16 cellular contexts compared by ENCODE assay signal in the genomic region with DNA sequence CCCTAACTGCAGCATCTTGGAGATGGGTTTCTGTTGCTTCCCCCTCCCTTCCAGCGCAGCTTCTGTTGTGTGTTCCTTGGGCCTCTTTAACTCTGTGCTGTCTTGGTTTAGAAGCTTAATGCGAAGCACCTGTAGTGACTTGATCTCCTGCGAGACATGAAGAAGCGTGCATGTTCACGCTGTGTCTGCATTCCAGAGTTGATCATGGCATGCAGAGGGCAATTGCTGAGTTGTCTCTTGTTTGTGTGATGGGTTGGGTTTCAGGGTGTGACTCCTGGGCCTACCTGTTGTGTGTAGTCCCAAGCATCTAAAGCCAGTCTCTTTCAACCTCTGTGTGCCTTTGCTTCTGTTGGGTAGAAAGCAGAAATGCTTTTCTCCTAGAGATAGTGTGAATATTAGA.
DNase-seq lines count a peak whose midpoint lies in the region; ATAC-seq, FAIRE-seq and TF ChIP-seq lines count a peak whose summit lies in the region.
"Had no signal": no experiment of that assay in that cellular context is flagged by ENCODE, and none has a peak within 500 bp of the region (broad histone marks: within the 10 kb centered on the region; RNA-seq: fewer than 3 reads in every experiment).

No MANE protein-coding gene starts in this region.

- no peak overlapping the region for H3K27ac Mint-ChIP-seq in endodermal cell
- H3K27ac Mint-ChIP-seq in CD4-positive, alpha-beta T cell, result no peak overlapping the region
- H3K27ac Mint-ChIP-seq: H9, IgD-negative memory B cell had no signal

- H3K36me3 ChIP-seq in endodermal cell (ENCODE audit: control insufficient read depth, insufficient read depth, low read length) (no peaks in the 10 kb centered on the region), esophagus squamous epithelium (peaks cover 0 to 62% (median 0%) of the 10 kb centered on the region in 3 donors), HAP-1 (replicated peaks) (no peaks in the 10 kb centered on the region)

- no peak for TF ChIP-seq CTCF in endodermal cell (conservative IDR thresholded peaks at IDR 0.05)
- TF ChIP-seq CTCF in esophagus squamous epithelium (IDR thresholded peaks at IDR 0.05), result no peak
- TF ChIP-seq CTCF in CD4-positive, alpha-beta T cell (IDR thresholded peaks at IDR 0.05), result no peak

- H3K9me3 Mint-ChIP-seq in endodermal cell, result peaks cover 5% of the 10 kb centered on the region
- H3K9me3 Mint-ChIP-seq in CD4-positive, alpha-beta T cell, result no peaks in the 10 kb centered on the region
- H3K9me3 Mint-ChIP-seq: CD4-positive, CD25-positive, alpha-beta regulatory T cell; H9; IgD-negative memory B cell had no signal

- POLR2A ChIA-PET in CD4-positive, alpha-beta T cell (lab: Charles Lee), result no interaction called here

- DNase-seq in GM12891 (ENCODE audit: insufficient read length, low spot score) (no peak), endodermal cell (peak; percentile 34), esophagus squamous epithelium (lab: John Stamatoyannopoulos, UW) (no peak), HAP-1 (ENCODE audit: low spot score in 2 of 2) (no peak)
- DNase-seq in CD4-positive, alpha-beta T cell, result no peak
- DNase-seq: 8988T; AML-193; Calu3; CD4-positive, CD25-positive, alpha-beta regulatory T cell; DMS 273 treated with DMSO at 0.1 percent for 48 hours; GOT3; H9 had no signal

- CTCF ChIA-PET in CD4-positive, alpha-beta T cell (lab: Charles Lee), result interaction anchor here (0.7 kb wide), 1 partner anchor 38 kb away, joined by 3 read pairs; no protein-coding TSS in a partner anchor

- peaks cover 16% of the 10 kb centered on the region for H3K36me3 Mint-ChIP-seq in endodermal cell (ENCODE audit: low read depth)
- peaks cover 92% of the 10 kb centered on the region for H3K36me3 Mint-ChIP-seq in CD4-positive, alpha-beta T cell (ENCODE audit: low read depth)

- no peak overlapping the region for H3K4me3 Mint-ChIP-seq in endodermal cell
- H3K4me3 Mint-ChIP-seq in CD4-positive, alpha-beta T cell, result no peak overlapping the region
- H3K4me3 Mint-ChIP-seq: CD4-positive, CD25-positive, alpha-beta regulatory T cell; H9; IgD-negative memory B cell had no signal

- no peak for TF ChIP-seq POLR2A in GM12891 (IDR thresholded peaks at IDR 0.05; ENCODE audit: low read depth, low read length)
- no peak for TF ChIP-seq POLR2A in esophagus squamous epithelium (IDR thresholded peaks at IDR 0.05)

- intact Hi-C loops in esophagus squamous epithelium (cut with DNase I), result no loop called here
- intact Hi-C loops in CD4-positive, alpha-beta T cell (cut with DNase I, micrococcal nuclease), result no loop called here

- peaks cover 13% of the 10 kb centered on the region for H3K4me1 Mint-ChIP-seq in endodermal cell
- peaks cover 39% of the 10 kb centered on the region for H3K4me1 Mint-ChIP-seq in CD4-positive, alpha-beta T cell (ENCODE audit: low read depth)

- H3K9me3 ChIP-seq in endodermal cell (ENCODE audit: control insufficient read depth, low read length), result no peaks in the 10 kb centered on the region
- H3K9me3 ChIP-seq in esophagus squamous epithelium, result no peaks in the 10 kb centered on the region
- H3K9me3 ChIP-seq in CD4-positive, alpha-beta T cell (ENCODE audit: control insufficient read depth, low read length), result no peaks in the 10 kb centered on the region
- no peaks in the 10 kb centered on the region for H3K9me3 ChIP-seq in HAP-1

- H3K9ac ChIP-seq in endodermal cell (ENCODE audit: extremely low read depth, low read length, poor library complexity, severe bottlenecking), result no peak overlapping the region
- H3K9ac ChIP-seq: BLaER1 had no signal

- peaks cover 4% of the 10 kb centered on the region for H3K27me3 Mint-ChIP-seq in endodermal cell (ENCODE audit: insufficient read depth)
- H3K27me3 Mint-ChIP-seq in CD4-positive, alpha-beta T cell, result no peaks in the 10 kb centered on the region
- H3K27me3 Mint-ChIP-seq: CD4-positive, CD25-positive, alpha-beta regulatory T cell; IgD-negative memory B cell had no signal

- 91 to 100% methylated on average over 4 to 5 of the region's 5 CpGs for WGBS in endodermal cell (ENCODE audit: insufficient coverage in 1 of 2, insufficient read length in 1 of 2), 2 experiments
- 20 to 65% methylated on average over 2 to 3 of the region's 5 CpGs for WGBS in esophagus squamous epithelium, 2 donors

- no peaks in the 10 kb centered on the region for H3K27me3 ChIP-seq in endodermal cell (ENCODE audit: control insufficient read depth, insufficient read depth, low read length, poor library complexity, severe bottlenecking)
- H3K27me3 ChIP-seq in esophagus squamous epithelium, result no peaks in the 10 kb centered on the region
- H3K27me3 ChIP-seq in CD4-positive, alpha-beta T cell (ENCODE audit: control insufficient read depth, insufficient read depth, low read length), result no peaks in the 10 kb centered on the region
- no peaks in the 10 kb centered on the region for H3K27me3 ChIP-seq in HAP-1 (ENCODE audit: low read depth)
- H3K27me3 ChIP-seq: BLaER1 had no signal

- H3K27ac ChIP-seq in endodermal cell (ENCODE audit: low read depth, low read length) (no peak overlapping the region), esophagus squamous epithelium (peak overlapping the region; percentile 57 to 86 (median 83)), skin epidermis (peak overlapping the region in 11 of 21 experiments; percentile 16 to 71 (median 34))
- no peak overlapping the region for H3K27ac ChIP-seq in CD4-positive, alpha-beta T cell (ENCODE audit: low read depth, low read length)
- H3K27ac ChIP-seq: BLaER1 had no signal

- in situ Hi-C loops in HAP-1 (cut with MboI; ENCODE audit: low sequenced_read_pairs), result no loop called here

- no peak for ATAC-seq in CD4-positive, alpha-beta T cell (ENCODE audit: poor library complexity)
- ATAC-seq in GM21515 (IDR thresholded peaks at IDR 0.05; ENCODE audit: unreplicated experiment), result no peak

- H3K4me3 ChIP-seq in endodermal cell (ENCODE audit: low read length) (no peak overlapping the region), esophagus squamous epithelium (no peak overlapping the region), skin epidermis (no peak overlapping the region), HAP-1 (no peak overlapping the region)
- H3K4me3 ChIP-seq: BLaER1 had no signal

- FAIRE-seq in GM12891 (lab: Jason Lieb, UNC), result peak; percentile 48

- H3K4me1 ChIP-seq in endodermal cell (ENCODE audit: control insufficient read depth, insufficient read depth, low read length) (peaks cover 9% of the 10 kb centered on the region), esophagus squamous epithelium (peaks cover 0 to 35% (median 13%) of the 10 kb centered on the region in 3 donors), HAP-1 (no peaks in the 10 kb centered on the region)
- H3K4me1 ChIP-seq: BLaER1 had no signal

TF ChIP-seq in GM12891, 5 proteins besides CTCF, POLR2A, EP300 and RAD21:
- TF ChIP-seq PAX5 (IDR thresholded peaks at IDR 0.05; ENCODE audit: insufficient read depth, low read length, severe bottlenecking) (no peak), TAF1 (IDR thresholded peaks at IDR 0.05; ENCODE audit: low read depth, low read length) (no peak), SPI1 (IDR thresholded peaks at IDR 0.05; ENCODE audit: low read depth, low read length) (no peak), POLR2AphosphoS5 (IDR thresholded peaks at IDR 0.05; ENCODE audit: low read depth, low read length) (no peak), POU2F2 (IDR thresholded peaks at IDR 0.05; ENCODE audit: low read depth, low read length) (no peak)

Comparison
In these comparisons a context has a peak if more than half of its experiments do, and no peak if none do; other contexts are left out.
1. H3K27ac ChIP-seq: peak in esophagus squamous epithelium (4 of 4) and skin epidermis (11 of 21); none in endodermal cell (single experiment) and CD4-positive, alpha-beta T cell (single experiment).